ENCODE assay signal across 23 cellular contexts in the genomic region with DNA sequence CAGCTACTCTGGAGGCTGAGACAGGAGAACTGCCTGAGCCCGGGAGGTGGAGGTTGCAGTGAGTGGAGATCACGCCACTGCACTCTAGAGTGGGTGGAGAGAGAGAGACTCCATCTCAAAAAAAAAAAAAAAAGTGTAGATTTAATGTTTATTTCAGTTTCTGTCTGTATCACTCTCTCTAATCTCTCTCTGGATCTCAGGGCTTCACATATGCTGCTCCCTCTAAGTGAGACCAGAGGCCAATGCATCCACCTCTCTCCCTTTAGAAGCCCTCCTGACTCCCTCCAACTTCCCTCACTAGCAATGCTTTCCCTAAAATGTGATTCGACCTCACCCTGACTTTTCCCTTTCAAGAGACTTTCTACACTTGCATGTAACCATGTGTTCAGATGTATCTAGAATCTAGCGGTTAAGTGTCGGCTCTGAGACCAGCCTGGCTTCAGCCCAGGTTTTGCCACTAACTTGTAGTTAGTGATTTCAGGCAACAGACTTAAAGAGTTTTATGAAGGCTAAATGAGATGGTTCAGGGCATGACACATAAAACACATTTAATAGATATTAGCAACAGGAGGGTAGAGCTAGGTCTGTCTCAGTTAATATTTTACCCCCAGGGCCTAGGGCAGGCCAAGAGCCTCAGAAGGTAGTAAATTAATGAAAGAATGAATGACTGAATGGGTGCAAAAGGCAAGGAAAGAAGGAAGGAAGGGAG.
A peak's percentile ranks its signal among the peaks of the same experiment; 100 is the strongest.
DNase-seq lines count a peak whose midpoint lies in the region; ATAC-seq, FAIRE-seq and TF ChIP-seq lines count a peak whose summit lies in the region.
"Had no signal": no experiment of that assay in that cellular context is flagged by ENCODE, and none has a peak within 500 bp of the region (broad histone marks: within the 10 kb centered on the region; RNA-seq: fewer than 3 reads in every experiment).

No MANE protein-coding gene starts in this region.

- no peak overlapping the region for H2BK12ac ChIP-seq in mesenchymal stem cell (ENCODE audit: low read length in 2 of 2)

- no peak overlapping the region for H2BK15ac ChIP-seq in mesenchymal stem cell (ENCODE audit: low read depth, poor library complexity, severe bottlenecking)

- H3K27me3 Mint-ChIP-seq in IgD-negative memory B cell (peaks cover 3% of the 10 kb centered on the region), type B pancreatic cell (no peaks in the 10 kb centered on the region)
- H3K27me3 Mint-ChIP-seq: B cell had no signal

- peak overlapping the region in 2 of 3 donors; percentile 5 to 47 for H3K27ac Mint-ChIP-seq in IgD-negative memory B cell
- H3K27ac Mint-ChIP-seq in type B pancreatic cell = no peak overlapping the region
- H3K27ac Mint-ChIP-seq: B cell; CD8-positive, alpha-beta T cell had no signal

- no peaks in the 10 kb centered on the region for H3K79me1 ChIP-seq in mesenchymal stem cell (replicated peaks; ENCODE audit: low read length, poor library complexity, severe bottlenecking)

- H3K9ac ChIP-seq in kidney (ENCODE audit: low read length in 2 of 2) (no peak overlapping the region), mesenchymal stem cell (ENCODE audit: low read length) (no peak overlapping the region)

- H2AK5ac ChIP-seq in mesenchymal stem cell (ENCODE audit: low read length, severe bottlenecking) = no peak overlapping the region

- no peak overlapping the region for H4K8ac ChIP-seq in mesenchymal stem cell (ENCODE audit: low read length)

- H3K27me3 ChIP-seq in mesenchymal stem cell (ENCODE audit: control insufficient read depth in 1 of 2, insufficient read depth in 1 of 2, low read length in 2 of 2) = peaks cover 0 to 5% of the 10 kb centered on the region in 2 experiments
- H3K27me3 ChIP-seq: MG63 had no signal

- no peak overlapping the region for H4K91ac ChIP-seq in mesenchymal stem cell (ENCODE audit: low read length)

- TF ChIP-seq CTCF in kidney (IDR thresholded peaks at IDR 0.05; ENCODE audit: borderline replicate concordance, extremely low read depth, insufficient read depth) (no peak), type B pancreatic cell (conservative IDR thresholded peaks at IDR 0.05) (no peak)

- H3K4ac ChIP-seq in mesenchymal stem cell (ENCODE audit: low read depth in 1 of 2, low read length in 2 of 2) = no peak overlapping the region

- 92% methylated on average over 4 of the region's 5 CpGs for WGBS in mesenchymal stem cell

- no peak overlapping the region for H3K18ac ChIP-seq in mesenchymal stem cell (ENCODE audit: low read depth in 1 of 2, low read length in 2 of 2)

- H3K36me3 Mint-ChIP-seq in IgD-negative memory B cell (peaks cover 10% of the 10 kb centered on the region), type B pancreatic cell (peaks cover 33% of the 10 kb centered on the region)
- H3K36me3 Mint-ChIP-seq: CD8-positive, alpha-beta T cell had no signal

- H3K27ac ChIP-seq in kidney (ENCODE audit: low read depth in 2 of 2, low read length in 2 of 2) (peak overlapping the region in 1 of 2 donors; percentile 70), mesenchymal stem cell (ENCODE audit: low read length, poor library complexity, severe bottlenecking) (peak overlapping the region; percentile 75)
- H3K27ac ChIP-seq: C4-2B, RWPE1 had no signal

- H2AFZ ChIP-seq in mesenchymal stem cell (ENCODE audit: low read depth, low read length) = no peak overlapping the region

- no peak overlapping the region for H2BK5ac ChIP-seq in mesenchymal stem cell (ENCODE audit: low read depth, low read length, poor library complexity, severe bottlenecking)

- H3K4me3 ChIP-seq in kidney (ENCODE audit: low read length in 2 of 2) (no peak overlapping the region), mesenchymal stem cell (ENCODE audit: insufficient read depth in 1 of 2, low read depth in 1 of 2, low read length in 2 of 2) (no peak overlapping the region)
- H3K4me3 ChIP-seq: MG63 had no signal

- peak overlapping the region in 1 of 4 donors; percentile 3 for H3K4me3 Mint-ChIP-seq in IgD-negative memory B cell
- peak overlapping the region; percentile 2 for H3K4me3 Mint-ChIP-seq in type B pancreatic cell
- H3K4me3 Mint-ChIP-seq: B cell; CD8-positive, alpha-beta T cell had no signal

- peak; percentile 11 for FAIRE-seq in kidney (lab: Jason Lieb, UNC)
- FAIRE-seq: GM19239, H54 had no signal

- intact Hi-C loops in kidney (cut with DNase I) = no loop called here

- no peak for ATAC-seq in GM19324 (IDR thresholded peaks at IDR 0.05; ENCODE audit: low FRiP score, unreplicated experiment)
- ATAC-seq in HG02571 (IDR thresholded peaks at IDR 0.05; ENCODE audit: unreplicated experiment) = no peak
- ATAC-seq: CD8-positive, alpha-beta T cell; PC-3 had no signal

- H3K4me1 Mint-ChIP-seq in IgD-negative memory B cell (peaks cover 16 to 26% (median 21%) of the 10 kb centered on the region in 3 donors), type B pancreatic cell (ENCODE audit: unreplicated experiment) (peaks cover 21% of the 10 kb centered on the region)

- no peak for DNase-seq in kidney
- DNase-seq in mesenchymal stem cell = no peak
- DNase-seq in type B pancreatic cell (ENCODE audit: extremely low spot score, unreplicated experiment) = no peak
- DNase-seq in DMS 273 treated with DMSO at 0.1 percent for 48 hours (lab: John Stamatoyannopoulos, UW) = no peak
- DNase-seq in iPS-NIHi11 (ENCODE audit: low spot score) = no peak
- DNase-seq: Caco-2; CD8-positive, alpha-beta T cell; KG1; MG63; NCI-H1105 treated with DMSO at 0.1 percent for 48 hours; NCI-H1930; NCI-H2107; NCI-H774; PC-3; SHP77 had no signal

- no peak overlapping the region for H2BK120ac ChIP-seq in mesenchymal stem cell (ENCODE audit: low read depth, low read length)

- peaks cover 0 to 4% (median 0%) of the 10 kb centered on the region in 3 donors for H3K9me3 Mint-ChIP-seq in IgD-negative memory B cell
- peaks cover 8% of the 10 kb centered on the region for H3K9me3 Mint-ChIP-seq in type B pancreatic cell

- H3K4me2 ChIP-seq in mesenchymal stem cell (ENCODE audit: low read length, poor library complexity, severe bottlenecking) = no peak overlapping the region

- no peak overlapping the region for H3K14ac ChIP-seq in mesenchymal stem cell (ENCODE audit: low read length in 2 of 2)

- H3K9me3 ChIP-seq in kidney (ENCODE audit: control insufficient read depth in 1 of 2, low read length in 2 of 2) = no peaks in the 10 kb centered on the region
- H3K9me3 ChIP-seq in mesenchymal stem cell (ENCODE audit: control insufficient read depth, low read length) = no peaks in the 10 kb centered on the region
- H3K9me3 ChIP-seq: Caco-2, MG63 had no signal

- H3K4me1 ChIP-seq in kidney (ENCODE audit: control insufficient read depth in 1 of 2, insufficient read depth in 1 of 2, low read depth in 1 of 2, low read length in 2 of 2) (peaks cover 0 to 4% of the 10 kb centered on the region in 2 donors), mesenchymal stem cell (ENCODE audit: control insufficient read depth, insufficient read depth, low read depth, low read length) (peaks cover 3% of the 10 kb centered on the region)

- no peaks in the 10 kb centered on the region for H3K36me3 ChIP-seq in kidney (ENCODE audit: control insufficient read depth in 1 of 2, insufficient read depth in 2 of 2, low read length in 2 of 2)
- peaks cover 0 to 6% of the 10 kb centered on the region in 2 experiments for H3K36me3 ChIP-seq in mesenchymal stem cell (ENCODE audit: control insufficient read depth in 1 of 2, insufficient read depth in 2 of 2, low read depth in 1 of 2, low read length in 2 of 2)
- H3K36me3 ChIP-seq: MG63 had no signal

- no peak overlapping the region for H3K23ac ChIP-seq in mesenchymal stem cell (ENCODE audit: low read length in 2 of 2)
